Comparison of ENCODE assay signal across 8 cellular contexts in genomic region chr10:80077869-80078447, GRCh38. TPM values are rescaled to one million over a fixed set of nuclear protein-coding genes. Genes with fewer than 3 reads are reported as not detected.
DNase-seq lines count a peak whose midpoint lies in the region; ATAC-seq and TF ChIP-seq lines count a peak whose summit lies in the region.

No MANE protein-coding gene starts in this region.

- H3K4me3 ChIP-seq in CD4-positive, alpha-beta memory T cell (ENCODE audit: low read length in 2 of 2) = peak overlapping the region; percentile 76 to 86
- H3K4me3 ChIP-seq in Karpas-422 (ENCODE audit: low read length) (peak overlapping the region; percentile 98), dorsolateral prefrontal cortex (peak overlapping the region; percentile 29 to 99 (median 91))

- no peak for ATAC-seq in HG03460 (IDR thresholded peaks at IDR 0.05; ENCODE audit: unreplicated experiment)
- ATAC-seq in GM21526 (IDR thresholded peaks at IDR 0.05; ENCODE audit: low FRiP score, unreplicated experiment) = no peak

- H3K27me3 Mint-ChIP-seq in CD4-positive, alpha-beta memory T cell = no peaks in the 10 kb centered on the region
- no peaks in the 10 kb centered on the region for H3K27me3 Mint-ChIP-seq in neural crest cell (ENCODE audit: low read depth)

- H3K9me3 Mint-ChIP-seq in CD4-positive, alpha-beta memory T cell = no peaks in the 10 kb centered on the region
- no peaks in the 10 kb centered on the region for H3K9me3 Mint-ChIP-seq in neural crest cell

- peak overlapping the region; percentile 83 for H3K27ac ChIP-seq in CD4-positive, alpha-beta memory T cell (ENCODE audit: low read depth, low read length)
- H3K27ac ChIP-seq in Karpas-422 (ENCODE audit: low read length) (peak overlapping the region; percentile 77; the same call in 1 of the 2 replicates), dorsolateral prefrontal cortex (peak overlapping the region; percentile 85 to 100 (median 98))

- no peak for TF ChIP-seq CTCF in dorsolateral prefrontal cortex (IDR thresholded peaks at IDR 0.05 in 54 of 56, conservative IDR thresholded peaks at IDR 0.05 in 2 of 56; ENCODE audit: low read depth in 1 of 56, partially characterized antibody in 56 of 56)
- no peak for TF ChIP-seq CTCF in neural crest cell (conservative IDR thresholded peaks at IDR 0.05)

- H4K20me1 ChIP-seq in Karpas-422 (ENCODE audit: insufficient read depth, low read depth, low read length) = no peaks in the 10 kb centered on the region

- POLR2A ChIA-PET in CD4-positive, alpha-beta memory T cell (lab: Charles Lee; ENCODE audit: partially characterized antibody) = interaction anchor here (1.5 to 2.6 kb wide), 4 partner anchors 10 to 110 kb away, joined by 3 to 14 read pairs (median 6); no protein-coding TSS in a partner anchor

- peak overlapping the region; percentile 98 for H3K4me2 ChIP-seq in Karpas-422 (ENCODE audit: low read depth, low read length, poor library complexity, severe bottlenecking)

- H3K79me2 ChIP-seq in Karpas-422 (ENCODE audit: low read length) = peaks cover 13% of the 10 kb centered on the region

- H2AFZ ChIP-seq in Karpas-422 (ENCODE audit: low read length) = peak overlapping the region; percentile 95

- H3K27ac Mint-ChIP-seq in CD4-positive, alpha-beta memory T cell = peak overlapping the region; percentile 85 to 99 (median 98)
- H3K27ac Mint-ChIP-seq in neural crest cell (ENCODE audit: unreplicated experiment) = peak overlapping the region; percentile 87

- no peaks in the 10 kb centered on the region for H3K9me2 ChIP-seq in Karpas-422 (replicated peaks; ENCODE audit: insufficient read depth, low read length)

- CTCF ChIA-PET in CD4-positive, alpha-beta memory T cell (lab: Charles Lee; ENCODE audit: partially characterized antibody) = interaction anchor here (0.8 to 0.9 kb wide), 2 partner anchors 14 to 17 kb away, joined by 3 to 5 read pairs; no protein-coding TSS in a partner anchor

- H3K4me1 ChIP-seq in CD4-positive, alpha-beta memory T cell (ENCODE audit: insufficient read depth, low read length) = peaks cover 21% of the 10 kb centered on the region
- H3K4me1 ChIP-seq in Karpas-422 (ENCODE audit: low read length) = peaks cover 15% of the 10 kb centered on the region

- H3K9me3 ChIP-seq in CD4-positive, alpha-beta memory T cell (ENCODE audit: control insufficient read depth in 1 of 2, low read length in 2 of 2) = no peaks in the 10 kb centered on the region
- H3K9me3 ChIP-seq in Karpas-422 (ENCODE audit: low read length) = no peaks in the 10 kb centered on the region

- intact Hi-C loops in CD4-positive, alpha-beta memory T cell (cut with micrococcal nuclease) = loop anchor here (5.0 kb wide), 1 partner anchor 124 kb away; no protein-coding TSS in a partner anchor
- intact Hi-C loops in dorsolateral prefrontal cortex (cut with DNase I) = loop anchor here in 1 of 2 donors (5.0 kb wide), 1 partner anchor 64 kb away; no protein-coding TSS in a partner anchor

- H3K4me3 Mint-ChIP-seq in CD4-positive, alpha-beta memory T cell = peak overlapping the region; percentile 92 to 98 (median 96)
- H3K4me3 Mint-ChIP-seq in neural crest cell = peak overlapping the region; percentile 95

- H3K9ac ChIP-seq in Karpas-422 (ENCODE audit: low read length) = peak overlapping the region; percentile 96

- peaks cover 13 to 30% (median 17%) of the 10 kb centered on the region in 4 donors for H3K4me1 Mint-ChIP-seq in CD4-positive, alpha-beta memory T cell
- peaks cover 17% of the 10 kb centered on the region for H3K4me1 Mint-ChIP-seq in neural crest cell

- peaks cover 4 to 11% of the 10 kb centered on the region in 2 donors for H3K36me3 Mint-ChIP-seq in CD4-positive, alpha-beta memory T cell
- no peaks in the 10 kb centered on the region for H3K36me3 Mint-ChIP-seq in neural crest cell (ENCODE audit: low read depth)

- no peaks in the 10 kb centered on the region for H3K27me3 ChIP-seq in CD4-positive, alpha-beta memory T cell (ENCODE audit: insufficient read depth, low read length)
- H3K27me3 ChIP-seq in Karpas-422 (ENCODE audit: low read length) (no peaks in the 10 kb centered on the region), dorsolateral prefrontal cortex (no peaks in the 10 kb centered on the region)

- no peaks in the 10 kb centered on the region for H3K36me3 ChIP-seq in CD4-positive, alpha-beta memory T cell (ENCODE audit: insufficient read depth, low read length)
- H3K36me3 ChIP-seq in Karpas-422 (ENCODE audit: insufficient read depth, low read length) = no peaks in the 10 kb centered on the region

- DNase-seq in CD4-positive, alpha-beta memory T cell = no peak
- no peak for DNase-seq in Karpas-422
- peak in 1 of 10 donors; percentile 33 for DNase-seq in dorsolateral prefrontal cortex
- DNase-seq in neural crest cell (ENCODE audit: low read depth, low spot score) = no peak
- DNase-seq in DMS114 treated with DMSO at 0.1 percent for 48 hours (lab: John Stamatoyannopoulos, UW; ENCODE audit: unreplicated experiment) = no peak
- DNase-seq in activated gamma-delta T cell treated with Interleukin-2 at 50 U/mL for 16 hours = no peak

RNA-seq across cellular contexts. Expression of gene TMEM254, which starts 0.5 kb away (rescaled TPM):
- total RNA-seq in CD4-positive, alpha-beta memory T cell = 10 to 100 TPM; 14.2 to 16.6 TPM
- 10 to 100 TPM; 35.6 to 49.4 TPM for polyA plus RNA-seq in CD4-positive, alpha-beta memory T cell
- 14.1 and 36.9 TPM in 2 replicates for total RNA-seq in Karpas-422 (2014; rRNA removed; shearing (Covaris generic); ENCODE audit: low replicate concordance)
- total RNA-seq in dorsolateral prefrontal cortex = 10 to 100 TPM; 13.2 to 31.9 (median 22.3) TPM
- 30.6 and 33.8 TPM in 2 replicates for total RNA-seq in neural crest cell

RNA-seq across cellular contexts. Expression of gene PLAC9, which starts 54.6 kb away (rescaled TPM):
- total RNA-seq in CD4-positive, alpha-beta memory T cell = not detected
- under 1 TPM in 1 of 2 donors, not detected in 1; 0.81 TPM for polyA plus RNA-seq in CD4-positive, alpha-beta memory T cell
- total RNA-seq in Karpas-422 (2014; rRNA removed; shearing (Covaris generic); ENCODE audit: low replicate concordance) = not detected in 2 replicates
- total RNA-seq in dorsolateral prefrontal cortex (10 to 100 TPM in 3 of 120 experiments, 1 to 10 TPM in 115, not detected in 2; 1.1 to 15.2 (median 4.3) TPM), neural crest cell (24.1 and 27.5 TPM in 2 replicates)
